Comparison of ENCODE assay signal across 8 cellular contexts in genomic region chr1:234214129-234214910, GRCh38.
A peak's percentile ranks its signal among the peaks of the same experiment; 100 is the strongest.
DNase-seq lines count a peak whose midpoint lies in the region; ATAC-seq and TF ChIP-seq lines count a peak whose summit lies in the region.

No MANE protein-coding gene starts in this region.

- no TSS peak for BruUV-seq in OCI-LY7 (replicated peaks; lab: Mats Ljungman, UMichigan)

- peak; percentile 78 for DNase-seq in DMS53 (lab: John Stamatoyannopoulos, UW)
- peak; percentile 76 for DNase-seq in NCI-H69 (lab: John Stamatoyannopoulos, UW)
- DNase-seq in iPS-NIHi11 (ENCODE audit: low spot score) = peak; percentile 75
- DNase-seq in stimulated activated CD4-positive, alpha-beta T cell treated with anti-CD3 and anti-CD28 coated beads, Interleukin-12 subunit alpha, Interleukin-12 subunit beta, amount 100 ng/mL, for 4 hours = peak; percentile 17
- DNase-seq in OCI-LY7 (ENCODE audit: low spot score) = no peak

- no peaks in the 10 kb centered on the region for H3K4me1 ChIP-seq in OCI-LY7 (ENCODE audit: insufficient read depth, low read length, poor library complexity, severe bottlenecking)

- no peaks in the 10 kb centered on the region for H3K36me3 ChIP-seq in OCI-LY7 (ENCODE audit: insufficient read depth, low read length)

- no peak overlapping the region for H3K4me3 ChIP-seq in OCI-LY7 (ENCODE audit: low read depth, low read length, poor library complexity, severe bottlenecking)

- no peak overlapping the region for H3K4me2 ChIP-seq in OCI-LY7 (ENCODE audit: low read length)

- CTCF ChIA-PET in OCI-LY7 (lab: Charles Lee; ENCODE audit: unreplicated experiment) = no interaction called here

- H3K9me3 ChIP-seq in OCI-LY7 (ENCODE audit: low read length) = no peaks in the 10 kb centered on the region

- no peak overlapping the region for H2AFZ ChIP-seq in OCI-LY7 (ENCODE audit: low read length)

- H4K20me1 ChIP-seq in OCI-LY7 (ENCODE audit: insufficient read depth, low read length) = no peaks in the 10 kb centered on the region

- H3K27ac ChIP-seq in angular gyrus (ENCODE audit: low read depth, low read length) (peak overlapping the region; percentile 44), OCI-LY7 (ENCODE audit: low read depth, low read length, poor library complexity, severe bottlenecking) (no peak overlapping the region)

- TF ChIP-seq CTCF in OCI-LY7 (conservative IDR thresholded peaks at IDR 0.05; ENCODE audit: low read length) = no peak

- intact Hi-C loops in OCI-LY7 (cut with micrococcal nuclease; ENCODE audit: unreplicated experiment) = no loop called here

- ATAC-seq in GM21825 (IDR thresholded peaks at IDR 0.05; ENCODE audit: unreplicated experiment) (peak; percentile 44), GM19397 (IDR thresholded peaks at IDR 0.05; ENCODE audit: unreplicated experiment) (no peak)

- POLR2A ChIA-PET in OCI-LY7 (lab: Charles Lee) = no interaction called here

- H3K79me2 ChIP-seq in OCI-LY7 (ENCODE audit: insufficient read depth, low read depth, low read length) = no peaks in the 10 kb centered on the region

- H3K9me2 ChIP-seq in OCI-LY7 (ENCODE audit: insufficient read depth, low read length) = no peaks in the 10 kb centered on the region
